8 cellular contexts compared by ENCODE assay signal in genomic region chr6:150025201-150025917, GRCh38. TPM values are rescaled to one million over a fixed set of nuclear protein-coding genes. Genes with fewer than 3 reads are reported as not detected.
A peak's percentile ranks its signal among the peaks of the same experiment; 100 is the strongest.
DNase-seq lines count a peak whose midpoint lies in the region; ATAC-seq and TF ChIP-seq lines count a peak whose summit lies in the region.

A gene with protein sequence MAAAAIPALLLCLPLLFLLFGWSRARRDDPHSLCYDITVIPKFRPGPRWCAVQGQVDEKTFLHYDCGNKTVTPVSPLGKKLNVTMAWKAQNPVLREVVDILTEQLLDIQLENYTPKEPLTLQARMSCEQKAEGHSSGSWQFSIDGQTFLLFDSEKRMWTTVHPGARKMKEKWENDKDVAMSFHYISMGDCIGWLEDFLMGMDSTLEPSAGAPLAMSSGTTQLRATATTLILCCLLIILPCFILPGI (minus strand): TSS chr6:150025532. CDS start chr6:150025471, 61 bp downstream.

- 73% methylated on average over 36 of the region's 36 CpGs for WGBS in hepatocyte (ENCODE audit: low lambda C conversion rate, missing lambda C conversion rate)

- intact Hi-C loops in activated CD8-positive, alpha-beta T cell treated with anti-CD3 and anti-CD28 coated beads for 36 hours (cut with micrococcal nuclease), result no loop called here

- TF ChIP-seq CTCF in activated CD8-positive, alpha-beta T cell treated with anti-CD3 and anti-CD28 coated beads for 36 hours (IDR thresholded peaks at IDR 0.05), result no peak
- no peak for TF ChIP-seq CTCF in hepatocyte (IDR thresholded peaks at IDR 0.05; ENCODE audit: poor library complexity)

- H3K4me3 Mint-ChIP-seq in activated CD8-positive, alpha-beta T cell treated with anti-CD3 and anti-CD28 coated beads for 36 hours, result no peak within 1 kb of the TSS
- H3K4me3 Mint-ChIP-seq in activated CD8-positive, alpha-beta T cell treated with anti-CD3 and anti-CD28 coated beads, Interleukin-2, amount 10 ng/mL, durations not matched to agents 7 days and 5 days, result no peak within 1 kb of the TSS
- H3K4me3 Mint-ChIP-seq in activated naive CD8-positive, alpha-beta T cell, result peak within 1 kb of the TSS; percentile 56

- ATAC-seq in activated CD8-positive, alpha-beta T cell treated with anti-CD3 and anti-CD28 coated beads for 36 hours, result peak; percentile 90
- no peak for ATAC-seq in activated CD8-positive, alpha-beta T cell treated with anti-CD3 and anti-CD28 coated beads, Interleukin-2, amount 10 ng/mL, durations not matched to agents 7 days and 5 days

- H3K27ac ChIP-seq in hepatocyte (no peak within 1 kb of the TSS), subcutaneous abdominal adipose tissue (ENCODE audit: low read depth, low read length) (no peak within 1 kb of the TSS)

- H3K9me3 ChIP-seq in hepatocyte (ENCODE audit: low read depth) (no peaks in the 10 kb centered on the region), subcutaneous abdominal adipose tissue (ENCODE audit: control insufficient read depth in 5 of 5, low read length in 5 of 5) (no peaks in the 10 kb centered on the region)

- peaks cover 46% of the 10 kb centered on the region for H3K27me3 Mint-ChIP-seq in activated CD8-positive, alpha-beta T cell treated with anti-CD3 and anti-CD28 coated beads for 36 hours
- peaks cover 44% of the 10 kb centered on the region for H3K27me3 Mint-ChIP-seq in activated CD8-positive, alpha-beta T cell treated with anti-CD3 and anti-CD28 coated beads, Interleukin-2, amount 10 ng/mL, durations not matched to agents 7 days and 5 days (ENCODE audit: low read depth)
- H3K27me3 Mint-ChIP-seq in activated naive CD8-positive, alpha-beta T cell, result peaks cover 22% of the 10 kb centered on the region

- no peaks in the 10 kb centered on the region for H3K9me2 ChIP-seq in hepatocyte (replicated peaks; ENCODE audit: insufficient read depth)

- no peak within 1 kb of the TSS for H2AFZ ChIP-seq in hepatocyte

- no peaks in the 10 kb centered on the region for H3K79me2 ChIP-seq in hepatocyte

- peak within 1 kb of the TSS in 2 of 5 donors; percentile 10 to 11 for H3K9ac ChIP-seq in subcutaneous abdominal adipose tissue (ENCODE audit: low read length in 5 of 5)

- H3K36me3 ChIP-seq in hepatocyte (replicated peaks; ENCODE audit: insufficient read depth, low read depth) (no peaks in the 10 kb centered on the region), subcutaneous abdominal adipose tissue (ENCODE audit: control insufficient read depth in 5 of 5, insufficient read depth in 5 of 5, low read length in 5 of 5) (no peaks in the 10 kb centered on the region)

- CTCF ChIA-PET in activated CD8-positive, alpha-beta T cell treated with anti-CD3 and anti-CD28 coated beads for 36 hours (lab: Charles Lee), result interaction anchor here (0.8 to 1.2 kb wide), 2 partner anchors 45 to 184 kb away, joined by 3 to 4 read pairs; no protein-coding TSS in a partner anchor
- CTCF ChIA-PET in activated CD8-positive, alpha-beta T cell treated with anti-CD3 and anti-CD28 coated beads, Interleukin-2, amount 10 ng/mL, durations not matched to agents 7 days and 5 days (lab: Charles Lee), result interaction anchor here (0.9 kb wide), 1 partner anchor 13 kb away, joined by 4 read pairs; no protein-coding TSS in a partner anchor

- no peak within 1 kb of the TSS for H3K27ac Mint-ChIP-seq in activated CD8-positive, alpha-beta T cell treated with anti-CD3 and anti-CD28 coated beads for 36 hours
- H3K27ac Mint-ChIP-seq in activated CD8-positive, alpha-beta T cell treated with anti-CD3 and anti-CD28 coated beads, Interleukin-2, amount 10 ng/mL, durations not matched to agents 7 days and 5 days, result no peak within 1 kb of the TSS
- H3K27ac Mint-ChIP-seq in activated naive CD8-positive, alpha-beta T cell, result no peak within 1 kb of the TSS

- H3K27me3 ChIP-seq in hepatocyte, result peaks cover 24% of the 10 kb centered on the region
- peaks cover 11 to 41% (median 35%) of the 10 kb centered on the region in 5 donors for H3K27me3 ChIP-seq in subcutaneous abdominal adipose tissue (ENCODE audit: control insufficient read depth in 5 of 5, insufficient read depth in 4 of 5, low read length in 5 of 5)

- no peak within 1 kb of the TSS for H3K4me2 ChIP-seq in hepatocyte

- no peaks in the 10 kb centered on the region for H3K9me3 Mint-ChIP-seq in activated CD8-positive, alpha-beta T cell treated with anti-CD3 and anti-CD28 coated beads for 36 hours
- H3K9me3 Mint-ChIP-seq in activated CD8-positive, alpha-beta T cell treated with anti-CD3 and anti-CD28 coated beads, Interleukin-2, amount 10 ng/mL, durations not matched to agents 7 days and 5 days (ENCODE audit: insufficient read depth), result no peaks in the 10 kb centered on the region
- H3K9me3 Mint-ChIP-seq in activated naive CD8-positive, alpha-beta T cell (ENCODE audit: low read depth), result no peaks in the 10 kb centered on the region

- H3K4me3 ChIP-seq in hepatocyte (no peak within 1 kb of the TSS), subcutaneous abdominal adipose tissue (ENCODE audit: low read depth in 1 of 5, low read length in 5 of 5) (peak within 1 kb of the TSS; percentile 9 to 53 (median 42))

- DNase-seq in activated CD8-positive, alpha-beta T cell treated with anti-CD3 and anti-CD28 coated beads for 36 hours, result peak; percentile 58
- no peak for DNase-seq in activated CD8-positive, alpha-beta T cell treated with anti-CD3 and anti-CD28 coated beads, Interleukin-2, amount 10 ng/mL, durations not matched to agents 7 days and 5 days
- DNase-seq in hepatocyte (ENCODE audit: low spot score) (peak; percentile 22), DMS114 treated with DMSO at 0.1 percent for 48 hours (lab: John Stamatoyannopoulos, UW; ENCODE audit: unreplicated experiment) (no peak), activated gamma-delta T cell (lab: John Stamatoyannopoulos, UW) (no peak), SK-N-DZ (ENCODE audit: low spot score) (no peak)

- H3K4me1 ChIP-seq in hepatocyte (ENCODE audit: insufficient read depth) (no peaks in the 10 kb centered on the region), subcutaneous abdominal adipose tissue (ENCODE audit: control insufficient read depth in 5 of 5, insufficient read depth in 5 of 5, low read length in 5 of 5) (peaks cover 0 to 16% (median 12%) of the 10 kb centered on the region in 5 donors)

- POLR2A ChIA-PET in activated CD8-positive, alpha-beta T cell treated with anti-CD3 and anti-CD28 coated beads for 36 hours (lab: Charles Lee), result no interaction called here
- POLR2A ChIA-PET in activated CD8-positive, alpha-beta T cell treated with anti-CD3 and anti-CD28 coated beads, Interleukin-2, amount 10 ng/mL, durations not matched to agents 7 days and 5 days (lab: Charles Lee), result no interaction called here

- no peaks in the 10 kb centered on the region for H4K20me1 ChIP-seq in hepatocyte (ENCODE audit: insufficient read depth, poor library complexity, severe bottlenecking)

- no peaks in the 10 kb centered on the region for H3K36me3 Mint-ChIP-seq in activated CD8-positive, alpha-beta T cell treated with anti-CD3 and anti-CD28 coated beads for 36 hours (ENCODE audit: low read depth)
- no peaks in the 10 kb centered on the region for H3K36me3 Mint-ChIP-seq in activated CD8-positive, alpha-beta T cell treated with anti-CD3 and anti-CD28 coated beads, Interleukin-2, amount 10 ng/mL, durations not matched to agents 7 days and 5 days (ENCODE audit: low read depth)
- no peaks in the 10 kb centered on the region for H3K36me3 Mint-ChIP-seq in activated naive CD8-positive, alpha-beta T cell

- H3K4me1 Mint-ChIP-seq in activated CD8-positive, alpha-beta T cell treated with anti-CD3 and anti-CD28 coated beads for 36 hours (ENCODE audit: low read depth), result peaks cover 26% of the 10 kb centered on the region
- H3K4me1 Mint-ChIP-seq in activated CD8-positive, alpha-beta T cell treated with anti-CD3 and anti-CD28 coated beads, Interleukin-2, amount 10 ng/mL, durations not matched to agents 7 days and 5 days (ENCODE audit: low read depth), result no peaks in the 10 kb centered on the region
- peaks cover 11% of the 10 kb centered on the region for H3K4me1 Mint-ChIP-seq in activated naive CD8-positive, alpha-beta T cell (ENCODE audit: low read depth)

RNA-seq across cellular contexts. Expression of the gene that starts here (rescaled TPM):
- not detected for total RNA-seq in activated CD8-positive, alpha-beta T cell treated with anti-CD3 and anti-CD28 coated beads for 36 hours
- not detected for total RNA-seq in activated CD8-positive, alpha-beta T cell treated with anti-CD3 and anti-CD28 coated beads, Interleukin-2, amount 10 ng/mL, durations not matched to agents 7 days and 5 days
- total RNA-seq in hepatocyte, result not detected in 2 replicates
- not detected in 2 replicates for polyA plus RNA-seq in hepatocyte
- not detected in 2 replicates for polyA plus RNA-seq in SK-N-DZ (2014; cell fraction: cytosol; rRNA removed)
- polyA plus RNA-seq in SK-N-DZ (2014; cell fraction: nucleus; rRNA removed), result not detected in 2 replicates

Comparison
In these comparisons a context has a peak if more than half of its experiments do, and no peak if none do; other contexts are left out.
1. Peak in DNase-seq and ATAC-seq in activated CD8-positive, alpha-beta T cell treated with anti-CD3 and anti-CD28 coated beads for 36 hours; RNA of the gene not detected or under 1 TPM.
2. Peak in DNase-seq in hepatocyte; RNA of the gene not detected or under 1 TPM.